In genomic region chr20:33686984-33687366, GRCh38 we compare ENCODE assay signal across 1 cellular context.
TF ChIP-seq lines count a peak whose summit lies in the region.

No MANE protein-coding gene starts in this region.

TF ChIP-seq in HepG2, 621 proteins besides CTCF, POLR2A, EP300 and RAD21:
- TF ChIP-seq KLF13 (CRISPR knock-in tag; IDR thresholded peaks at IDR 0.05) (0 out of 2 replicates have a peak, but pooled peaks have one; percentile 71), ZNF574 (CRISPR knock-in tag; IDR thresholded peaks at IDR 0.05) (no peak), ZNF598 (CRISPR knock-in tag; IDR thresholded peaks at IDR 0.05; ENCODE audit: borderline replicate concordance) (peak; percentile 77; the same call in 1 of the 2 replicates), ZNF343 (CRISPR knock-in tag; IDR thresholded peaks at IDR 0.05) (0 out of 2 replicates have a peak, but pooled peaks have one; percentile 16), ZGPAT (CRISPR knock-in tag; IDR thresholded peaks at IDR 0.05) (0 out of 2 replicates have a peak, but pooled peaks have one; percentile 7), ZNF142 (CRISPR knock-in tag; IDR thresholded peaks at IDR 0.05) (0 out of 2 replicates have a peak, but pooled peaks have one; percentile 8), TARDBP (CRISPR knock-in tag; IDR thresholded peaks at IDR 0.05) (0 out of 2 replicates have a peak, but pooled peaks have one; percentile 11), MTERF4 (CRISPR knock-in tag; IDR thresholded peaks at IDR 0.05) (0 out of 2 replicates have a peak, but pooled peaks have one; percentile 39), ZFP91 (CRISPR knock-in tag; IDR thresholded peaks at IDR 0.05; ENCODE audit: borderline replicate concordance) (0 out of 2 replicates have a peak, but pooled peaks have one; percentile 6), NBN (conservative IDR thresholded peaks at IDR 0.05) (no peak), AKNA (CRISPR knock-in tag; IDR thresholded peaks at IDR 0.05; ENCODE audit: borderline replicate concordance) (no peak), BRD4 (CRISPR knock-in tag; IDR thresholded peaks at IDR 0.05) (0 out of 2 replicates have a peak, but pooled peaks have one; percentile 44), NRL (CRISPR knock-in tag; IDR thresholded peaks at IDR 0.05; ENCODE audit: borderline replicate concordance) (0 out of 2 replicates have a peak, but pooled peaks have one; percentile 32), ZNF629 (CRISPR knock-in tag; conservative IDR thresholded peaks at IDR 0.05) (no peak), SSRP1 (CRISPR knock-in tag; IDR thresholded peaks at IDR 0.05) (peak; percentile 83; the same call in 1 of the 2 replicates), HMGXB4 (CRISPR knock-in tag; IDR thresholded peaks at IDR 0.05; ENCODE audit: borderline replicate concordance in 1 of 2, low read depth in 1 of 2) (peak in 1 of 2 experiments; percentile 43; a peak in 1 of 4 replicates), ZNF614 (CRISPR knock-in tag; IDR thresholded peaks at IDR 0.05; ENCODE audit: borderline replicate concordance) (no peak), ZNF543 (CRISPR knock-in tag; IDR thresholded peaks at IDR 0.05) (0 out of 2 replicates have a peak, but pooled peaks have one; percentile 35), ZNF292 (CRISPR knock-in tag; IDR thresholded peaks at IDR 0.05; ENCODE audit: borderline replicate concordance, low read depth) (0 out of 2 replicates have a peak, but pooled peaks have one; percentile 12), MTA1 (CRISPR knock-in tag; IDR thresholded peaks at IDR 0.05; ENCODE audit: borderline replicate concordance) (0 out of 2 replicates have a peak, but pooled peaks have one; percentile 29), RXRA (CRISPR knock-in tag; IDR thresholded peaks at IDR 0.05) (0 out of 2 replicates have a peak, but pooled peaks have one; percentile 2), DMAP1 (CRISPR knock-in tag; IDR thresholded peaks at IDR 0.05) (no peak), ZBTB33 (CRISPR knock-in tag; IDR thresholded peaks at IDR 0.05) (0 out of 2 replicates have a peak, but pooled peaks have one; percentile 14), HHEX (CRISPR knock-in tag; IDR thresholded peaks at IDR 0.05) (0 out of 2 replicates have a peak, but pooled peaks have one; percentile 10)
